ENCODE assay signal across 1 cellular context in the genomic region with DNA sequence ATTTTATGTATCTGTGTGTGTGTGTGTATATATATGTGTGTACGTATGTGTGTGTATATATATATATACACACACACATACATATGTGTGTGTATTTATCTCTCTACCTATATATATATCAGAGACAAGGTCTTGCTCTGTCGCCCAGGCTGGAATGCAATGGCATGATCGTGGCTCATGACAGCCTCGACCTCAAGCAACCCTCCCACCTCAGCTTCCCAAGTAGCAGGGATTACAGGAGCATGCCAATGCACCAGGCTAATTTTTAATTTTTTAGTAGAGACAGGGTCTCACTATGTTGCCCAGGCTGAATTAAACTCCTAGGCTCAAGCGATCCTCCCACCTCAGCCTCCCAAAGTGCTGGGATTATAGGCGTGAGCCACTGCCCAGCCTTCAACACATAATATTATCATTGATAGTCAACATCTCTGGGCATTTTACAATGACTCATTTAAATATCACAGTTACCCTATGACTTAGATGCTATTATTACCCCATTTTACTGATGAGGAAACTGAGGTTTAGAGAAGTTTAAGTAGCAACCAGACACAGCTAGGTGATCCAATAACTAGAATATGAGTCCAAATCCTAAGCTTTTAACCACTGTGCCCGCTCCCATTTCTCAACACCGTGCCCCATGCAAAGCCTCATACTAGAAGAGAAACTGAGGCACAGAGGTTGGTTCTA.
TF ChIP-seq lines count a peak whose summit lies in the region.

No MANE protein-coding gene starts in this region.

TF ChIP-seq in liver, 16 proteins besides CTCF, POLR2A, EP300 and RAD21 (continued from another document):
- TF ChIP-seq, protein P1, sequence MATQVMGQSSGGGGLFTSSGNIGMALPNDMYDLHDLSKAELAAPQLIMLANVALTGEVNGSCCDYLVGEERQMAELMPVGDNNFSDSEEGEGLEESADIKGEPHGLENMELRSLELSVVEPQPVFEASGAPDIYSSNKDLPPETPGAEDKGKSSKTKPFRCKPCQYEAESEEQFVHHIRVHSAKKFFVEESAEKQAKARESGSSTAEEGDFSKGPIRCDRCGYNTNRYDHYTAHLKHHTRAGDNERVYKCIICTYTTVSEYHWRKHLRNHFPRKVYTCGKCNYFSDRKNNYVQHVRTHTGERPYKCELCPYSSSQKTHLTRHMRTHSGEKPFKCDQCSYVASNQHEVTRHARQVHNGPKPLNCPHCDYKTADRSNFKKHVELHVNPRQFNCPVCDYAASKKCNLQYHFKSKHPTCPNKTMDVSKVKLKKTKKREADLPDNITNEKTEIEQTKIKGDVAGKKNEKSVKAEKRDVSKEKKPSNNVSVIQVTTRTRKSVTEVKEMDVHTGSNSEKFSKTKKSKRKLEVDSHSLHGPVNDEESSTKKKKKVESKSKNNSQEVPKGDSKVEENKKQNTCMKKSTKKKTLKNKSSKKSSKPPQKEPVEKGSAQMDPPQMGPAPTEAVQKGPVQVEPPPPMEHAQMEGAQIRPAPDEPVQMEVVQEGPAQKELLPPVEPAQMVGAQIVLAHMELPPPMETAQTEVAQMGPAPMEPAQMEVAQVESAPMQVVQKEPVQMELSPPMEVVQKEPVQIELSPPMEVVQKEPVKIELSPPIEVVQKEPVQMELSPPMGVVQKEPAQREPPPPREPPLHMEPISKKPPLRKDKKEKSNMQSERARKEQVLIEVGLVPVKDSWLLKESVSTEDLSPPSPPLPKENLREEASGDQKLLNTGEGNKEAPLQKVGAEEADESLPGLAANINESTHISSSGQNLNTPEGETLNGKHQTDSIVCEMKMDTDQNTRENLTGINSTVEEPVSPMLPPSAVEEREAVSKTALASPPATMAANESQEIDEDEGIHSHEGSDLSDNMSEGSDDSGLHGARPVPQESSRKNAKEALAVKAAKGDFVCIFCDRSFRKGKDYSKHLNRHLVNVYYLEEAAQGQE (IDR thresholded peaks at IDR 0.05): no peak
- TF ChIP-seq YY1 (IDR thresholded peaks at IDR 0.05) (no peak), GABPA (IDR thresholded peaks at IDR 0.05 in 1 of 2, conservative IDR thresholded peaks at IDR 0.05 in 1 of 2) (no peak), SP1 (IDR thresholded peaks at IDR 0.05) (no peak), NR2F2 (IDR thresholded peaks at IDR 0.05) (no peak), ZBTB33 (IDR thresholded peaks at IDR 0.05) (no peak), JUND (IDR thresholded peaks at IDR 0.05) (no peak), TAF1 (conservative IDR thresholded peaks at IDR 0.05) (no peak)
- TF ChIP-seq, protein P2, sequence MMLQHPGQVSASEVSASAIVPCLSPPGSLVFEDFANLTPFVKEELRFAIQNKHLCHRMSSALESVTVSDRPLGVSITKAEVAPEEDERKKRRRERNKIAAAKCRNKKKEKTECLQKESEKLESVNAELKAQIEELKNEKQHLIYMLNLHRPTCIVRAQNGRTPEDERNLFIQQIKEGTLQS (IDR thresholded peaks at IDR 0.05): no peak
- TF ChIP-seq, protein P3, sequence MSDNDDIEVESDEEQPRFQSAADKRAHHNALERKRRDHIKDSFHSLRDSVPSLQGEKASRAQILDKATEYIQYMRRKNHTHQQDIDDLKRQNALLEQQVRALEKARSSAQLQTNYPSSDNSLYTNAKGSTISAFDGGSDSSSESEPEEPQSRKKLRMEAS (IDR thresholded peaks at IDR 0.05): no peak
